In the genomic region with DNA sequence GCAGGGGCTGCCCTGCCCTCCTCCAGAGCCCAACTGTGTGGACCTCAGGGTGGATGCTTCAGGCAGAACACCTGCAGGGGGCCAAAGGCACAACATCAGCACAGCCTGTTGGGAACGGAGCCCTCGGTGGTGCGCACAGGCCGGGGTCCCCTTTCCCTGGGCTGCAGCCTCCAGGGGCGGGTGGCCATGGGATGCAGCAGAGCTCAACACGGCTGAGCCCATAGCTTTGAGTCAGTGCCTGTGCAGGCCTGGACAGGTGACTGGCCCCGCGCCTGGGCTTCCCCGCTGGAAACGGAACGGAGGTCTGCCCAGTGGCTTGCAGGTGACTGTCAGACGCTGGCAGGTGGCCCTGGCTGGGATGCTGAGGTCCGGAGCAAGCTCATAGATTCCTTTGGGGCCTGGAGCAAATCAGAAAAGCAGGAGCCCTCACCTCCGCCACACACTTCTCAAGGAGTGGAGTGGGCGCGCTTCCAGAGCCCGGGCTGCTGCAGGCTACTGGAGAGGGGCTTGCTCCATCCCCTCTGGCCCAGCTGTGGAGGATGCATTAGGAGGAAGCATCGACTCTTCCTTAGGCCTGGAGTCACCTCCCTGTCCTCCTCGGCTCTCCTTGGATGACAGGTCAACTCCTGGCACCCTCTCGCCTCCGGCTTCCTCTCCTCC, we compare ENCODE assay signal across 17 cellular contexts.
DNase-seq lines count a peak whose midpoint lies in the region; ATAC-seq, FAIRE-seq and TF ChIP-seq lines count a peak whose summit lies in the region.
"Had no signal": no experiment of that assay in that cellular context is flagged by ENCODE, and none has a peak within 500 bp of the region (broad histone marks: within the 10 kb centered on the region; RNA-seq: fewer than 3 reads in every experiment).

No MANE protein-coding gene starts in this region.

- H3K4me3 ChIP-seq in HEK293 (ENCODE audit: low read depth, low read length) (no peak overlapping the region), liver (ENCODE audit: low read depth in 1 of 3, low read length in 3 of 3) (no peak overlapping the region)

- H3K27me3 ChIP-seq in liver (ENCODE audit: control insufficient read depth in 4 of 4, insufficient read depth in 4 of 4, low read length in 3 of 4): no peaks in the 10 kb centered on the region

- no peak for ATAC-seq in GM18520 (IDR thresholded peaks at IDR 0.05; ENCODE audit: unreplicated experiment)
- ATAC-seq: CD8-positive, alpha-beta T cell; PC-3; SK-N-SH treated with all-trans-retinoic acid at 6 μM for 48 hours had no signal

- POLR2A ChIA-PET in HEK293 (lab: Yijun Ruan, JAX): no interaction called here

- CTCF ChIA-PET in HEK293 (lab: Yijun Ruan, JAX): no interaction called here

- H3K4me1 ChIP-seq in HEK293 (ENCODE audit: control insufficient read depth, insufficient read depth, low read length) (no peaks in the 10 kb centered on the region), liver (ENCODE audit: control insufficient read depth in 4 of 4, insufficient read depth in 4 of 4, low read length in 3 of 4) (peaks cover 20 to 42% (median 37%) of the 10 kb centered on the region in 4 donors)

- DNase-seq in DMS79 (lab: John Stamatoyannopoulos, UW): peak; percentile 49
- peak; percentile 87 for DNase-seq in cerebellar cortex (ENCODE audit: low spot score)
- DNase-seq in RCC 7860 (ENCODE audit: low spot score): no peak
- DNase-seq in HuH-7.5 (ENCODE audit: low spot score): no peak
- no peak for DNase-seq in head of caudate nucleus
- DNase-seq: NCI-H2107, NCI-H226, NCI-H526 treated with DMSO at 0.1 percent for 48 hours, PC-3, Right ventricle myocardium superior had no signal

- no peak for FAIRE-seq in RCC 7860 (lab: Jason Lieb, UNC)
- FAIRE-seq: D721Med, H54 had no signal

- WGBS in liver: 83% methylated on average over 21 of the region's 21 CpGs

- no peak for TF ChIP-seq CTCF in HEK293 (tag by site-specific recombination; IDR thresholded peaks at IDR 0.05)
- no peak for TF ChIP-seq CTCF in liver (IDR thresholded peaks at IDR 0.05; ENCODE audit: low read depth, low read length, missing input control)

- intact Hi-C loops in head of caudate nucleus (cut with DNase I): no loop called here

- H3K27ac ChIP-seq in HEK293 (ENCODE audit: extremely low read depth, low read depth, low read length) (no peak overlapping the region), liver (ENCODE audit: low read depth in 1 of 2, low read length in 2 of 2) (peak overlapping the region; percentile 39 to 82)

- no peak overlapping the region for H3K9ac ChIP-seq in liver (ENCODE audit: low read depth in 1 of 2, low read length in 2 of 2)

- TF ChIP-seq RAD21 in liver (IDR thresholded peaks at IDR 0.05): no peak

- H3K36me3 ChIP-seq in HEK293 (ENCODE audit: control insufficient read depth in 2 of 2, insufficient read depth in 1 of 2, low read length in 2 of 2) (no peaks in the 10 kb centered on the region), liver (ENCODE audit: control insufficient read depth in 4 of 4, insufficient read depth in 3 of 4, low read depth in 1 of 4, low read length in 3 of 4) (no peaks in the 10 kb centered on the region)

- H3K9me3 ChIP-seq in HEK293 (ENCODE audit: control insufficient read depth, insufficient read depth, low read depth, low read length): no peaks in the 10 kb centered on the region
- H3K9me3 ChIP-seq in liver (ENCODE audit: control insufficient read depth in 4 of 4, low read length in 3 of 4): no peaks in the 10 kb centered on the region

TF ChIP-seq in HEK293, 187 proteins besides CTCF, POLR2A, EP300 and RAD21:
- no peak for TF ChIP-seq ZNF837 (tag by site-specific recombination; IDR thresholded peaks at IDR 0.05)
- TF ChIP-seq, protein P1, sequence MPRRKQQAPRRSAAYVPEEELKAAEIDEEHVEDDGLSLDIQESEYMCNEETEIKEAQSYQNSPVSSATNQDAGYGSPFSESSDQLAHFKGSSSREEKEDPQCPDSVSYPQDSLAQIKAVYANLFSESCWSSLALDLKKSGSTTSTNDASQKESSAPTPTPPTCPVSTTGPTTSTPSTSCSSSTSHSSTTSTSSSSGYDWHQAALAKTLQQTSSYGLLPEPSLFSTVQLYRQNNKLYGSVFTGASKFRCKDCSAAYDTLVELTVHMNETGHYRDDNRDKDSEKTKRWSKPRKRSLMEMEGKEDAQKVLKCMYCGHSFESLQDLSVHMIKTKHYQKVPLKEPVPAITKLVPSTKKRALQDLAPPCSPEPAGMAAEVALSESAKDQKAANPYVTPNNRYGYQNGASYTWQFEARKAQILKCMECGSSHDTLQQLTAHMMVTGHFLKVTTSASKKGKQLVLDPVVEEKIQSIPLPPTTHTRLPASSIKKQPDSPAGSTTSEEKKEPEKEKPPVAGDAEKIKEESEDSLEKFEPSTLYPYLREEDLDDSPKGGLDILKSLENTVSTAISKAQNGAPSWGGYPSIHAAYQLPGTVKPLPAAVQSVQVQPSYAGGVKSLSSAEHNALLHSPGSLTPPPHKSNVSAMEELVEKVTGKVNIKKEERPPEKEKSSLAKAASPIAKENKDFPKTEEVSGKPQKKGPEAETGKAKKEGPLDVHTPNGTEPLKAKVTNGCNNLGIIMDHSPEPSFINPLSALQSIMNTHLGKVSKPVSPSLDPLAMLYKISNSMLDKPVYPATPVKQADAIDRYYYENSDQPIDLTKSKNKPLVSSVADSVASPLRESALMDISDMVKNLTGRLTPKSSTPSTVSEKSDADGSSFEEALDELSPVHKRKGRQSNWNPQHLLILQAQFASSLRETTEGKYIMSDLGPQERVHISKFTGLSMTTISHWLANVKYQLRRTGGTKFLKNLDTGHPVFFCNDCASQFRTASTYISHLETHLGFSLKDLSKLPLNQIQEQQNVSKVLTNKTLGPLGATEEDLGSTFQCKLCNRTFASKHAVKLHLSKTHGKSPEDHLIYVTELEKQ (tag by site-specific recombination; IDR thresholded peaks at IDR 0.05; ENCODE audit: borderline replicate concordance): no peak
- TF ChIP-seq ZNF366 (tag by site-specific recombination; conservative IDR thresholded peaks at IDR 0.05): no peak
- TF ChIP-seq ZNF350 (tag by site-specific recombination; IDR thresholded peaks at IDR 0.05): no peak
- peak; percentile 70 for TF ChIP-seq ZIC2 (tag by site-specific recombination; IDR thresholded peaks at IDR 0.05)
- no peak for TF ChIP-seq ZNF37A (tag by site-specific recombination; IDR thresholded peaks at IDR 0.05)

TF ChIP-seq in liver, 16 proteins besides CTCF, POLR2A, EP300 and RAD21:
- TF ChIP-seq NR2F2 (IDR thresholded peaks at IDR 0.05) (no peak), HNF4G (IDR thresholded peaks at IDR 0.05) (no peak), FOXA1 (IDR thresholded peaks at IDR 0.05) (no peak), FOXA2 (IDR thresholded peaks at IDR 0.05) (no peak)
- TF ChIP-seq, protein P2, sequence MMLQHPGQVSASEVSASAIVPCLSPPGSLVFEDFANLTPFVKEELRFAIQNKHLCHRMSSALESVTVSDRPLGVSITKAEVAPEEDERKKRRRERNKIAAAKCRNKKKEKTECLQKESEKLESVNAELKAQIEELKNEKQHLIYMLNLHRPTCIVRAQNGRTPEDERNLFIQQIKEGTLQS (IDR thresholded peaks at IDR 0.05): no peak

Comparison
In these comparisons a context has a peak if more than half of its experiments do, and no peak if none do; other contexts are left out.
1. DNase-seq: peak in DMS79 (single experiment) and cerebellar cortex (single experiment); none in RCC 7860 (single experiment), HuH-7.5 (single experiment) and head of caudate nucleus (0 of 42).